Comparison of ENCODE assay signal across 7 cellular contexts in the genomic region with DNA sequence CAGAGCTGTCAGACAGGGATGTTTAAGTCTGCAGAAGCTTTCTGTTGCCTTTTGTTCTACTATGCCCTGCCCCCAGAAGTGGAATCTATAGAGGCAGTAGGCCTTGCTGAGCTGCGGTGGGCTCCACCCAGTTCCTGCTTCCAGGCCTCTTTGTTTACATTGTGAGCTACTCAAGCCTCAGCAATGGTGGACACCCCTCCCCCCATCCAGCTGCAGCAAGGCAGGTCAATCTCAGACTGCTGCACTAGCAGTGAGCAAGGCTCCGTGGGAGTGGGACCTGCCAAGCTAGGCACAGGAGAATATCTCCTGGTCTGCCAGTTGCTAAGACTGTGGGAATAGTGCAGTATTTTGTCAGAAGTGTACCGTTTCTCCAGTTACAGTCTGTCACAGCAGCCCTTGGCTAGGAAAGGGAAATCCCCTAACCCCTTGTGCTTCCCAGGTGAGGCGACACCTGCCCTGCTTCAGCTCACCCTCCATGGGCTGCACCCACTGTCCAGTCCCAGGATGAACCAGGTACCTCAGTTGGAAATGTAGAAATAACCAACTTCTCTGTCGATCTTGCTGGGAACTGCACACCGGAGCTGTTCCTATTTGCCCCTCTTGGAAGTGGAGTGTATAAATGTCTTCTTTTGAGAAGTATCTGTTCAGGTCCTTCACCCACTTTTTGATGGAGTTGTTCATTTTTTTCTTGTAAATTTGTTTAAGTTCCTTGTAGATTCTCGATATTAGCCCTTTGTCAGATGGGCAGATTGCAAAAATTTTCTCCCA.
DNase-seq lines count a peak whose midpoint lies in the region; ATAC-seq, FAIRE-seq and TF ChIP-seq lines count a peak whose summit lies in the region.

No MANE protein-coding gene starts in this region.

- no peak overlapping the region for H4K8ac ChIP-seq in neuronal stem cell (ENCODE audit: low read depth, low read length)

- no peak overlapping the region for H3K4me2 ChIP-seq in neuronal stem cell (ENCODE audit: insufficient read depth, low read length, poor library complexity, severe bottlenecking)

- H3K14ac ChIP-seq in neuronal stem cell (ENCODE audit: low read length): no peak overlapping the region

- no peaks in the 10 kb centered on the region for H3K27me3 ChIP-seq in Peyer's patch
- H3K27me3 ChIP-seq in bronchial epithelial cell (ENCODE audit: control insufficient read depth, insufficient read depth, low read length): no peaks in the 10 kb centered on the region
- H3K27me3 ChIP-seq in neuronal stem cell (ENCODE audit: control insufficient read depth in 3 of 3, insufficient read depth in 3 of 3, low read depth in 1 of 3, low read length in 3 of 3): no peaks in the 10 kb centered on the region
- no peaks in the 10 kb centered on the region for H3K27me3 ChIP-seq in uterus

- no peak overlapping the region for H2BK15ac ChIP-seq in neuronal stem cell (ENCODE audit: low read length)

- peak overlapping the region; percentile 95 for H2BK120ac ChIP-seq in neuronal stem cell (ENCODE audit: low read depth, low read length)

- H2AK5ac ChIP-seq in neuronal stem cell (ENCODE audit: low read depth, low read length): peak overlapping the region; percentile 22

- no peak overlapping the region for H2BK5ac ChIP-seq in neuronal stem cell (ENCODE audit: low read length)

- intact Hi-C loops in uterus (cut with DNase I; ENCODE audit: low total_unique reads): no loop called here

- DNase-seq in HT1080 (ENCODE audit: low read depth) (peak; percentile 87), Peyer's patch (peak; percentile 53 to 75 (median 68)), bronchial epithelial cell (ENCODE audit: low read depth) (peak; percentile 90), neuronal stem cell (ENCODE audit: low spot score) (peak; percentile 53), GM19240 (ENCODE audit: insufficient read length, low spot score) (no peak), uterus (no peak)

- H3K23ac ChIP-seq in neuronal stem cell (ENCODE audit: low read depth, low read length, poor library complexity): no peak overlapping the region

- no peak for TF ChIP-seq CTCF in Peyer's patch (IDR thresholded peaks at IDR 0.05)
- no peak for TF ChIP-seq CTCF in bronchial epithelial cell (IDR thresholded peaks at IDR 0.05; ENCODE audit: insufficient read depth, low read length, severe bottlenecking)
- no peak for TF ChIP-seq CTCF in uterus (IDR thresholded peaks at IDR 0.05)

- H3K9me3 ChIP-seq in Peyer's patch (peaks cover 0 to 7% (median 0%) of the 10 kb centered on the region in 4 donors), neuronal stem cell (replicated peaks in 1 of 2; ENCODE audit: control insufficient read depth in 2 of 2, insufficient read depth in 1 of 2, low read depth in 1 of 2, low read length in 2 of 2) (peaks cover 0 to 6% of the 10 kb centered on the region in 2 donors), uterus (no peaks in the 10 kb centered on the region)

- no peaks in the 10 kb centered on the region for H3K36me3 ChIP-seq in Peyer's patch
- no peaks in the 10 kb centered on the region for H3K36me3 ChIP-seq in bronchial epithelial cell (ENCODE audit: control insufficient read depth, insufficient read depth, low read length)
- H3K36me3 ChIP-seq in neuronal stem cell (replicated peaks in 1 of 2; ENCODE audit: control insufficient read depth in 2 of 2, insufficient read depth in 2 of 2, low read length in 2 of 2): no peaks in the 10 kb centered on the region
- no peaks in the 10 kb centered on the region for H3K36me3 ChIP-seq in uterus

- H3K9ac ChIP-seq in neuronal stem cell (ENCODE audit: low read depth, low read length, poor library complexity): no peak overlapping the region

- peak overlapping the region in 1 of 4 donors; percentile 3 for H3K27ac ChIP-seq in Peyer's patch
- peak overlapping the region; percentile 77 for H3K27ac ChIP-seq in neuronal stem cell (replicated peaks; ENCODE audit: low read length)
- no peak overlapping the region for H3K27ac ChIP-seq in uterus

- WGBS in neuronal stem cell (ENCODE audit: extremely low coverage in 2 of 2, insufficient read length in 2 of 2, insufficient replicate concordance in 1 of 2), 2 donors: no CpG with 5 or more reads among the region's 7 CpGs

- H3K4ac ChIP-seq in neuronal stem cell (ENCODE audit: low read length): no peak overlapping the region

- H3K79me1 ChIP-seq in neuronal stem cell (ENCODE audit: low read depth, low read length): no peaks in the 10 kb centered on the region

- no peak for ATAC-seq in HG03196 (IDR thresholded peaks at IDR 0.05; ENCODE audit: unreplicated experiment)

- TF ChIP-seq POLR2A in Peyer's patch (IDR thresholded peaks at IDR 0.05) (no peak), uterus (IDR thresholded peaks at IDR 0.05) (no peak)

- peak overlapping the region; percentile 90 for H3K18ac ChIP-seq in neuronal stem cell (ENCODE audit: low read length)

- H3K4me1 ChIP-seq in Peyer's patch: peaks cover 0 to 6% (median 0%) of the 10 kb centered on the region in 4 donors
- H3K4me1 ChIP-seq in neuronal stem cell (ENCODE audit: control insufficient read depth in 2 of 2, insufficient read depth in 1 of 2, low read depth in 1 of 2, low read length in 2 of 2): peaks cover 4% of the 10 kb centered on the region in 2 donors
- no peaks in the 10 kb centered on the region for H3K4me1 ChIP-seq in uterus

- H2AFZ ChIP-seq in neuronal stem cell (ENCODE audit: low read length): peak overlapping the region; percentile 78

- H2BK12ac ChIP-seq in neuronal stem cell (ENCODE audit: low read length): peak overlapping the region; percentile 93

- H3K4me3 ChIP-seq in Peyer's patch (no peak overlapping the region), bronchial epithelial cell (ENCODE audit: low read depth, low read length) (no peak overlapping the region), neuronal stem cell (ENCODE audit: low read length in 2 of 2) (no peak overlapping the region), uterus (no peak overlapping the region)

- H4K91ac ChIP-seq in neuronal stem cell (ENCODE audit: low read depth, low read length, poor library complexity): no peak overlapping the region

- FAIRE-seq in bronchial epithelial cell (lab: Jason Lieb, UNC): no peak

Comparison
In these comparisons a context has a peak if more than half of its experiments do, and no peak if none do; other contexts are left out.
1. DNase-seq: peak in HT1080 (single experiment), Peyer's patch (3 of 3), bronchial epithelial cell (single experiment) and neuronal stem cell (single experiment); none in GM19240 (single experiment) and uterus (0 of 2).